26 cellular contexts compared by ENCODE assay signal in the genomic region with DNA sequence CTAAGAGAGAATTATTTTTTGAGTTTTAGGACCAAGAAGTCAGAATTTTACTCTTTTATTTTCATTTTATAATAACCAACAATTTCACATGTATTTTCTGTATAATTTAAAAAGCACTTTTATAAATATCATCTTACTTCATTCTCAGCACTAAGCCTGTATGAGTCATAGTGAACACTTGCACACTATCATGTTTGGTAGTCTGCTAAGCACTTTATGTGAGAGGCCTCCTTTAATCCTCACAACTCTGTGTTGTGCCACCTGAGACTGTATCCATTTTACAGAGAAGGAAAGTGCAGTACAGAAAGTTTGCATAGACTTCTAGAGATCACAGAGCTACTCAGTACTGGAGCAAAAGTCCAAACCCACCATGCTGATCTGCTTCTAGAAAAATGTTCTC.
DNase-seq lines count a peak whose midpoint lies in the region; ATAC-seq and TF ChIP-seq lines count a peak whose summit lies in the region.
"Had no signal": no experiment of that assay in that cellular context is flagged by ENCODE, and none has a peak within 500 bp of the region (broad histone marks: within the 10 kb centered on the region; RNA-seq: fewer than 3 reads in every experiment).

No MANE protein-coding gene starts in this region.

- no peak overlapping the region for H3K4me3 ChIP-seq in GM23248
- no peak overlapping the region for H3K4me3 ChIP-seq in SK-N-SH (ENCODE audit: low read depth in 2 of 2, low read length in 1 of 2)
- H3K4me3 ChIP-seq: HAP-1, thoracic aorta, vagina had no signal

- H3K9me3 ChIP-seq in GM23248 (ENCODE audit: low read depth) (no peaks in the 10 kb centered on the region), SK-N-SH (no peaks in the 10 kb centered on the region)
- H3K9me3 ChIP-seq: HAP-1, thoracic aorta, vagina had no signal

- H3F3A ChIP-seq in GM23248 (ENCODE audit: insufficient read depth) (no peaks in the 10 kb centered on the region), SK-N-SH (replicated peaks; ENCODE audit: insufficient read depth) (peaks cover 9% of the 10 kb centered on the region)

- H4K20me1 ChIP-seq in GM23248 (ENCODE audit: insufficient read depth) (no peaks in the 10 kb centered on the region), SK-N-SH (ENCODE audit: insufficient read depth) (no peaks in the 10 kb centered on the region)

- H3K4me2 ChIP-seq in GM23248 (ENCODE audit: unreplicated experiment) (no peak overlapping the region), SK-N-SH (no peak overlapping the region)

- H3K27me3 Mint-ChIP-seq in T-cell: no peaks in the 10 kb centered on the region
- H3K27me3 Mint-ChIP-seq in activated CD8-positive, alpha-beta memory T cell treated with anti-CD3 and anti-CD28 coated beads, Interleukin-2, amount 10 ng/mL, durations not matched to agents 7 days and 5 days: no peaks in the 10 kb centered on the region
- H3K27me3 Mint-ChIP-seq: CD4-positive, CD25-positive, alpha-beta regulatory T cell had no signal

- CTCF ChIA-PET in SK-N-SH (lab: Yijun Ruan, JAX): interaction anchor here (1.3 kb wide), 1 partner anchor 1057 kb away, joined by 3 read pairs; no protein-coding TSS in a partner anchor
- CTCF ChIA-PET in T-cell (lab: Charles Lee): no interaction called here
- CTCF ChIA-PET in activated CD8-positive, alpha-beta memory T cell treated with anti-CD3 and anti-CD28 coated beads, Interleukin-2, amount 10 ng/mL, durations not matched to agents 7 days and 5 days (lab: Charles Lee): no interaction called here

- peaks cover 7 to 10% (median 8%) of the 10 kb centered on the region in 3 donors for H3K9me3 Mint-ChIP-seq in T-cell
- H3K9me3 Mint-ChIP-seq in activated CD8-positive, alpha-beta memory T cell treated with anti-CD3 and anti-CD28 coated beads, Interleukin-2, amount 10 ng/mL, durations not matched to agents 7 days and 5 days (ENCODE audit: low read depth): peaks cover 10% of the 10 kb centered on the region

- no peaks in the 10 kb centered on the region for H3K4me1 Mint-ChIP-seq in T-cell
- H3K4me1 Mint-ChIP-seq in activated CD8-positive, alpha-beta memory T cell treated with anti-CD3 and anti-CD28 coated beads, Interleukin-2, amount 10 ng/mL, durations not matched to agents 7 days and 5 days: no peaks in the 10 kb centered on the region
- H3K4me1 Mint-ChIP-seq: CD4-positive, CD25-positive, alpha-beta regulatory T cell had no signal

- TF ChIP-seq CTCF in SK-N-SH (IDR thresholded peaks at IDR 0.05): no peak

- H3K36me3 Mint-ChIP-seq in T-cell: no peaks in the 10 kb centered on the region
- no peaks in the 10 kb centered on the region for H3K36me3 Mint-ChIP-seq in activated CD8-positive, alpha-beta memory T cell treated with anti-CD3 and anti-CD28 coated beads, Interleukin-2, amount 10 ng/mL, durations not matched to agents 7 days and 5 days
- H3K36me3 Mint-ChIP-seq: CD4-positive, CD25-positive, alpha-beta regulatory T cell had no signal

- H3K9ac ChIP-seq in GM23248 (no peak overlapping the region), SK-N-SH (no peak overlapping the region)

- no peaks in the 10 kb centered on the region for H3K79me2 ChIP-seq in GM23248 (ENCODE audit: insufficient read depth)
- no peaks in the 10 kb centered on the region for H3K79me2 ChIP-seq in SK-N-SH (ENCODE audit: insufficient read depth)

- in situ Hi-C loops in GM23248 (cut with MboI): no loop called here

- H3K4me1 ChIP-seq in GM23248 (ENCODE audit: insufficient read depth) (no peaks in the 10 kb centered on the region), SK-N-SH (ENCODE audit: control insufficient read depth in 1 of 2, insufficient read depth in 2 of 2, low read depth in 1 of 2, low read length in 1 of 2) (peaks cover 3% of the 10 kb centered on the region in 2 experiments; a peak in 1 of 4 replicates)
- H3K4me1 ChIP-seq: HAP-1, vagina had no signal

- H2AFZ ChIP-seq in GM23248 (no peak overlapping the region), SK-N-SH (ENCODE audit: low read depth) (no peak overlapping the region)

- peak; percentile 46 for ATAC-seq in esophagus mucosa
- ATAC-seq in GM18505 (IDR thresholded peaks at IDR 0.05; ENCODE audit: unreplicated experiment): no peak
- no peak for ATAC-seq in T-cell (replicated peaks in 1 of 4)
- no peak for ATAC-seq in activated CD8-positive, alpha-beta memory T cell treated with anti-CD3 and anti-CD28 coated beads, Interleukin-2, amount 10 ng/mL, durations not matched to agents 7 days and 5 days
- ATAC-seq in HG03045 (IDR thresholded peaks at IDR 0.05; ENCODE audit: unreplicated experiment): no peak
- ATAC-seq: stimulated activated naive CD8-positive, alpha-beta T cell treated with anti-CD3 and anti-CD28 coated beads, Interleukin-15, Interleukin-2, amounts not matched to agents 100 U/mL and 50 U/mL, for 24 hours had no signal

- DNase-seq in GM23248 (peak; percentile 6), SK-N-SH (no peak), non-pigmented ciliary epithelial cell (ENCODE audit: low read depth) (peak; percentile 14), T-cell (no peak)
- no peak for DNase-seq in activated CD8-positive, alpha-beta memory T cell treated with anti-CD3 and anti-CD28 coated beads, Interleukin-2, amount 10 ng/mL, durations not matched to agents 7 days and 5 days
- DNase-seq: activated CD4-positive, alpha-beta T cell treated with anti-CD3 and anti-CD28 coated beads for 48 hours; activated CD8-positive, alpha-beta memory T cell treated with anti-CD3 and anti-CD28 coated beads for 24 hours; activated gamma-delta T cell treated with Interleukin-2 at 50 U/mL for 16 hours; activated T-cell treated with anti-CD3 and anti-CD28 coated beads, Interleukin-2, amount 50 U/mL, for 1 hour; brain microvascular endothelial cell; CD4-positive, CD25-positive, alpha-beta regulatory T cell; effector CD8-positive, alpha-beta T cell; hippocampal formation; NCI-H2081 treated with DMSO at 0.1 percent for 48 hours; NCI-H446 treated with DMSO at 0.1 percent for 48 hours; NCI-H82; nucleus accumbens; stimulated activated naive CD8-positive, alpha-beta T cell treated with anti-CD3 and anti-CD28 coated beads, Interleukin-15, Interleukin-2, amounts not matched to agents 100 U/mL and 50 U/mL, for 24 hours; WERI-Rb-1 had no signal

- H3K27ac Mint-ChIP-seq in T-cell: no peak overlapping the region
- H3K27ac Mint-ChIP-seq in activated CD8-positive, alpha-beta memory T cell treated with anti-CD3 and anti-CD28 coated beads, Interleukin-2, amount 10 ng/mL, durations not matched to agents 7 days and 5 days: no peak overlapping the region
- H3K27ac Mint-ChIP-seq: CD4-positive, CD25-positive, alpha-beta regulatory T cell; T-helper 2 cell treated with Interferon-gamma antibody and Interleukin-4, amounts not matched to agents 5 μg/mL and 100 μg/mL, for 36 hours had no signal

- TF ChIP-seq RAD21 in SK-N-SH (IDR thresholded peaks at IDR 0.05; ENCODE audit: low read length): no peak

- POLR2A ChIA-PET in SK-N-SH (lab: Yijun Ruan, JAX) (no interaction called here), T-cell (lab: Charles Lee) (no interaction called here)

- H3K27ac ChIP-seq in GM23248 (no peak overlapping the region), SK-N-SH (ENCODE audit: low read depth in 2 of 2, low read length in 1 of 2) (peak overlapping the region in 1 of 2 experiments; percentile 10; a peak in 1 of 4 replicates)
- H3K27ac ChIP-seq: brain microvascular endothelial cell, thoracic aorta, vagina, WERI-Rb-1 had no signal

- no peak overlapping the region for H3K4me3 Mint-ChIP-seq in T-cell
- no peak overlapping the region for H3K4me3 Mint-ChIP-seq in activated CD8-positive, alpha-beta memory T cell treated with anti-CD3 and anti-CD28 coated beads, Interleukin-2, amount 10 ng/mL, durations not matched to agents 7 days and 5 days
- H3K4me3 Mint-ChIP-seq: CD4-positive, CD25-positive, alpha-beta regulatory T cell; T-helper 2 cell treated with Interferon-gamma antibody and Interleukin-4, amounts not matched to agents 5 μg/mL and 100 μg/mL, for 36 hours had no signal

- no peaks in the 10 kb centered on the region for H3K27me3 ChIP-seq in GM23248 (replicated peaks; ENCODE audit: insufficient read depth)
- H3K27me3 ChIP-seq in SK-N-SH (ENCODE audit: insufficient read depth): no peaks in the 10 kb centered on the region
- H3K27me3 ChIP-seq: brain microvascular endothelial cell, vagina had no signal

- no peak for TF ChIP-seq POLR2A in GM18505 (IDR thresholded peaks at IDR 0.05; ENCODE audit: borderline replicate concordance, extremely low read depth, insufficient read depth, insufficient read length)

- H3K9me2 ChIP-seq in GM23248 (ENCODE audit: insufficient read depth): no peaks in the 10 kb centered on the region
- H3K9me2 ChIP-seq in SK-N-SH: no peaks in the 10 kb centered on the region

- H3K36me3 ChIP-seq in GM23248 (ENCODE audit: low read depth) (no peaks in the 10 kb centered on the region), SK-N-SH (replicated peaks in 1 of 2; ENCODE audit: control insufficient read depth in 1 of 2, insufficient read depth in 2 of 2, low read length in 1 of 2) (no peaks in the 10 kb centered on the region)
- H3K36me3 ChIP-seq: brain microvascular endothelial cell, HAP-1, thoracic aorta, vagina, WERI-Rb-1 had no signal

- no peak for TF ChIP-seq EP300 in SK-N-SH (IDR thresholded peaks at IDR 0.05; ENCODE audit: borderline replicate concordance in 1 of 2, low read depth in 1 of 2, low read length in 1 of 2)

TF ChIP-seq in SK-N-SH, 30 proteins besides CTCF, POLR2A, EP300 and RAD21:
- TF ChIP-seq GABPA (IDR thresholded peaks at IDR 0.05; ENCODE audit: low read depth): no peak
- no peak for TF ChIP-seq YY1 (IDR thresholded peaks at IDR 0.05; ENCODE audit: low read depth)
- TF ChIP-seq RXRA (IDR thresholded peaks at IDR 0.05; ENCODE audit: borderline replicate concordance, low read depth): no peak
- peak; percentile 46; the same call in 1 of the 2 replicates for TF ChIP-seq FOSL2 (IDR thresholded peaks at IDR 0.05; ENCODE audit: borderline replicate concordance, low read depth)

Comparison
In these comparisons a context has a peak if more than half of its experiments do, and no peak if none do; other contexts are left out.
1. DNase-seq: peak in GM23248 (single experiment) and non-pigmented ciliary epithelial cell (single experiment); none in SK-N-SH (single experiment), T-cell (0 of 34) and activated CD8-positive, alpha-beta memory T cell treated with anti-CD3 and anti-CD28 coated beads, Interleukin-2, amount 10 ng/mL, durations not matched to agents 7 days and 5 days (single experiment).